In the genomic region with DNA sequence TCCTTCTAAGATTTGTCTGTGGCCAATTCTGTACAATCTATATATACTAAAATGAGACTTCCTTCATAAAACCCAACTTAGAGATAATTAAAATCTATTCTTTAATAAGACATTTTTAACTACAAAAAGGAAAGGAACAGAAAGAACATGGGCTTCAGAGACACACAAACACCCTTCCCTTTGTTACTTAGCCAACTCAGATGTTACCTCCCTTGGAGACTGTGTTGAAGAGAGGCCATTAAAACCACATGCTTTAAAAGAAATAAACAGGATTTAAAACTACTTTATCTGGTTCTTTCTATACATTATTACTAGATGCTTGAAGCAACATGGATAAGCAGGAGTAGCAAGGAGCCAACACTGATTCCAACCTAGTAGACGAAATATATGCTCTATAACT, we compare ENCODE assay signal across 1 cellular context.
TF ChIP-seq lines count a peak whose summit lies in the region.

No MANE protein-coding gene starts in this region.

TF ChIP-seq in HepG2, 621 proteins besides CTCF, POLR2A, EP300 and RAD21 (continued from another document):
- TF ChIP-seq, protein P1, sequence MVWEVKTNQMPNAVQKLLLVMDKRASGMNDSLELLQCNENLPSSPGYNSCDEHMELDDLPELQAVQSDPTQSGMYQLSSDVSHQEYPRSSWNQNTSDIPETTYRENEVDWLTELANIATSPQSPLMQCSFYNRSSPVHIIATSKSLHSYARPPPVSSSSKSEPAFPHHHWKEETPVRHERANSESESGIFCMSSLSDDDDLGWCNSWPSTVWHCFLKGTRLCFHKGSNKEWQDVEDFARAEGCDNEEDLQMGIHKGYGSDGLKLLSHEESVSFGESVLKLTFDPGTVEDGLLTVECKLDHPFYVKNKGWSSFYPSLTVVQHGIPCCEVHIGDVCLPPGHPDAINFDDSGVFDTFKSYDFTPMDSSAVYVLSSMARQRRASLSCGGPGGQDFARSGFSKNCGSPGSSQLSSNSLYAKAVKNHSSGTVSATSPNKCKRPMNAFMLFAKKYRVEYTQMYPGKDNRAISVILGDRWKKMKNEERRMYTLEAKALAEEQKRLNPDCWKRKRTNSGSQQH (CRISPR knock-in tag; IDR thresholded peaks at IDR 0.05; ENCODE audit: low read depth) = no peak
- TF ChIP-seq HOXA5 (CRISPR knock-in tag; IDR thresholded peaks at IDR 0.05) (no peak), ZNF850 (CRISPR knock-in tag; conservative IDR thresholded peaks at IDR 0.05) (no peak), ZNF564 (CRISPR knock-in tag; IDR thresholded peaks at IDR 0.05) (no peak), MTF2 (CRISPR knock-in tag; IDR thresholded peaks at IDR 0.05; ENCODE audit: borderline replicate concordance) (no peak), CCAR2 (optimal IDR thresholded peaks at IDR 0.05; ENCODE audit: low read depth, low read length) (no peak), ELF4 (CRISPR knock-in tag; IDR thresholded peaks at IDR 0.05; ENCODE audit: borderline replicate concordance) (no peak), ZBTB10 (CRISPR knock-in tag; IDR thresholded peaks at IDR 0.05; ENCODE audit: borderline replicate concordance) (no peak), DPF2 (CRISPR knock-in tag; IDR thresholded peaks at IDR 0.05; ENCODE audit: borderline replicate concordance, low read depth) (no peak), ISL2 (CRISPR knock-in tag; IDR thresholded peaks at IDR 0.05) (no peak), NR2F2 (IDR thresholded peaks at IDR 0.05; ENCODE audit: borderline replicate concordance, low read depth) (no peak)
